8 cellular contexts compared by ENCODE assay signal in the genomic region with DNA sequence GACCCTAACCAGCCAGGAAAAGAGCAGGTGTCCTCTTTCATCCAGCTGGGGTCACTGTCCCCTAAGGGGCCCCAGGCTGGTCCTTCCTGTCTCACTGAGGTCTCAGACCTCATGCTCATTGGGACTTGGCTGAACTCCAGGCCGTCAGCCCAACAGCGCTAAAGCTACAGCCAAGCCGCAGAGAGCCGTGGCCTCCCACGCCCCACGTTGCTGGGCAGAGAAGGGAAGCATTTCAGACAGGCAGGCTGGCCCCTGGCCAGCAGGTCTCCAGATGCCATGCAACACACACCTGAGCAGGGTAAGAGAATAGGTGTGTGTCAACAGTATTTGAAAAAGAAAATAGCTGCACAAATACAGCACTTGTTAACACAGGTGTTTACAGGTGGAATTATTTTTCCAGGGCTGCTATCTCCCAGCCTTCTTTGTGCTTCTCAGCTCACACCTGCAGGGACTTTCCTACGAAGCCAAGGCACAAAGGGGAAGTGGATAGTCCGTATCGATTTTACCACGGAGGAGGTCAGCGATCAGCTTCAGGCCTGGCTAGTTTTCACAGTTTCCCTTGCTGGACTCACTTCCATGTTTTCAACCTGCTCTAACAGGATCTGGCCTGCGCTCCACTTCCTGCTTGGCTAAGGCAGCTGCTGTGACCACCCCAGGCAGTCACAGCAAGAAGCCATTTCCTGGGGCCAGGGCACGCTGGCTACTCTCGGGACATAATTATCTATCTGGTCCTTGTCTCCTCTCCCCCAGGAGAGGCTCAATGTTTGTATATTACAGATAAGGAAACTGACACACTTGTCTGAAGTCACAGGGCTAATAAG.
A peak's percentile ranks its signal among the peaks of the same experiment; 100 is the strongest.
DNase-seq lines count a peak whose midpoint lies in the region; ATAC-seq and TF ChIP-seq lines count a peak whose summit lies in the region.

No MANE protein-coding gene starts in this region.

- peaks cover 14% of the 10 kb centered on the region for H3K27me3 Mint-ChIP-seq in nephron progenitor cell (ENCODE audit: low read depth, poor library complexity)
- H3K27me3 Mint-ChIP-seq in activated CD8-positive, alpha-beta memory T cell treated with anti-CD3 and anti-CD28 coated beads, Interleukin-2, amount 10 ng/mL, durations not matched to agents 7 days and 5 days: no peaks in the 10 kb centered on the region

- CTCF ChIA-PET in activated CD8-positive, alpha-beta memory T cell treated with anti-CD3 and anti-CD28 coated beads, Interleukin-2, amount 10 ng/mL, durations not matched to agents 7 days and 5 days (lab: Charles Lee): interaction anchor here (0.8 to 12.6 kb wide), 3 partner anchors 15 to 189 kb away, joined by 3 to 117 read pairs (median 3); no protein-coding TSS in a partner anchor

- no peaks in the 10 kb centered on the region for H3K36me3 Mint-ChIP-seq in nephron progenitor cell (ENCODE audit: low read depth)
- H3K36me3 Mint-ChIP-seq in activated CD8-positive, alpha-beta memory T cell treated with anti-CD3 and anti-CD28 coated beads, Interleukin-2, amount 10 ng/mL, durations not matched to agents 7 days and 5 days: peaks cover 15% of the 10 kb centered on the region

- ATAC-seq in GM21825 (IDR thresholded peaks at IDR 0.05; ENCODE audit: unreplicated experiment) (peak; percentile 65), RWPE2 (ENCODE audit: low read depth) (peak; percentile 79)
- ATAC-seq in activated CD8-positive, alpha-beta memory T cell treated with anti-CD3 and anti-CD28 coated beads, Interleukin-2, amount 10 ng/mL, durations not matched to agents 7 days and 5 days: no peak

- H3K27me3 ChIP-seq in RWPE2 (ENCODE audit: insufficient read depth, poor library complexity, severe bottlenecking): no peaks in the 10 kb centered on the region

- H3K4me1 ChIP-seq in RWPE2 (ENCODE audit: insufficient read depth, poor library complexity, severe bottlenecking): peaks cover 2% of the 10 kb centered on the region

- no peaks in the 10 kb centered on the region for H3K36me3 ChIP-seq in RWPE2 (ENCODE audit: low read depth)

- H3K4me1 Mint-ChIP-seq in nephron progenitor cell: peaks cover 58% of the 10 kb centered on the region
- peaks cover 48% of the 10 kb centered on the region for H3K4me1 Mint-ChIP-seq in activated CD8-positive, alpha-beta memory T cell treated with anti-CD3 and anti-CD28 coated beads, Interleukin-2, amount 10 ng/mL, durations not matched to agents 7 days and 5 days

- TF ChIP-seq CTCF in GM12873 (IDR thresholded peaks at IDR 0.05; ENCODE audit: insufficient read depth, low read depth, low read length, missing control alignments) (peak; percentile 60), RWPE2 (IDR thresholded peaks at IDR 0.05; ENCODE audit: poor library complexity, severe bottlenecking) (peak; percentile 21), fibroblast of pulmonary artery (IDR thresholded peaks at IDR 0.05; ENCODE audit: low read length, missing control alignments) (peak; percentile 1), nephron progenitor cell (IDR thresholded peaks at IDR 0.05) (no peak)

- H3K27ac Mint-ChIP-seq in nephron progenitor cell: peak overlapping the region; percentile 66
- H3K27ac Mint-ChIP-seq in activated CD8-positive, alpha-beta memory T cell treated with anti-CD3 and anti-CD28 coated beads, Interleukin-2, amount 10 ng/mL, durations not matched to agents 7 days and 5 days: no peak overlapping the region

- peaks cover 11% of the 10 kb centered on the region for H3K9me3 Mint-ChIP-seq in nephron progenitor cell
- no peaks in the 10 kb centered on the region for H3K9me3 Mint-ChIP-seq in activated CD8-positive, alpha-beta memory T cell treated with anti-CD3 and anti-CD28 coated beads, Interleukin-2, amount 10 ng/mL, durations not matched to agents 7 days and 5 days (ENCODE audit: low read depth)

- H3K4me3 ChIP-seq in RWPE2 (ENCODE audit: severe bottlenecking) (no peak overlapping the region), fibroblast of pulmonary artery (replicated peaks; ENCODE audit: low read depth, low read length) (no peak overlapping the region)

- peaks cover 2% of the 10 kb centered on the region for H3K9me3 ChIP-seq in RWPE2 (ENCODE audit: severe bottlenecking)

- H3K27ac ChIP-seq in RWPE2 (ENCODE audit: poor library complexity, severe bottlenecking): no peak overlapping the region

- no peak overlapping the region for H3K4me3 Mint-ChIP-seq in nephron progenitor cell
- H3K4me3 Mint-ChIP-seq in activated CD8-positive, alpha-beta memory T cell treated with anti-CD3 and anti-CD28 coated beads, Interleukin-2, amount 10 ng/mL, durations not matched to agents 7 days and 5 days: no peak overlapping the region

- DNase-seq in Kasumi-1 (lab: John Stamatoyannopoulos, UW) (peak; percentile 44 to 80), RWPE2 (ENCODE audit: low spot score) (no peak), fibroblast of pulmonary artery (ENCODE audit: low read depth) (peak; percentile 52), nephron progenitor cell (peak; percentile 44)
- DNase-seq in activated CD8-positive, alpha-beta memory T cell treated with anti-CD3 and anti-CD28 coated beads, Interleukin-2, amount 10 ng/mL, durations not matched to agents 7 days and 5 days: no peak
- no peak for DNase-seq in activated CD8-positive, alpha-beta memory T cell treated with anti-CD3 and anti-CD28 coated beads, Interleukin-2, amount 50 U/mL, for 48 hours

Comparison
In these comparisons a context has a peak if more than half of its experiments do, and no peak if none do; other contexts are left out.
1. DNase-seq: peak in Kasumi-1 (2 of 2), fibroblast of pulmonary artery (single experiment) and nephron progenitor cell (single experiment); none in RWPE2 (single experiment), activated CD8-positive, alpha-beta memory T cell treated with anti-CD3 and anti-CD28 coated beads, Interleukin-2, amount 10 ng/mL, durations not matched to agents 7 days and 5 days (single experiment) and activated CD8-positive, alpha-beta memory T cell treated with anti-CD3 and anti-CD28 coated beads, Interleukin-2, amount 50 U/mL, for 48 hours (single experiment).